Comparison of ENCODE assay signal across 9 cellular contexts in the genomic region with DNA sequence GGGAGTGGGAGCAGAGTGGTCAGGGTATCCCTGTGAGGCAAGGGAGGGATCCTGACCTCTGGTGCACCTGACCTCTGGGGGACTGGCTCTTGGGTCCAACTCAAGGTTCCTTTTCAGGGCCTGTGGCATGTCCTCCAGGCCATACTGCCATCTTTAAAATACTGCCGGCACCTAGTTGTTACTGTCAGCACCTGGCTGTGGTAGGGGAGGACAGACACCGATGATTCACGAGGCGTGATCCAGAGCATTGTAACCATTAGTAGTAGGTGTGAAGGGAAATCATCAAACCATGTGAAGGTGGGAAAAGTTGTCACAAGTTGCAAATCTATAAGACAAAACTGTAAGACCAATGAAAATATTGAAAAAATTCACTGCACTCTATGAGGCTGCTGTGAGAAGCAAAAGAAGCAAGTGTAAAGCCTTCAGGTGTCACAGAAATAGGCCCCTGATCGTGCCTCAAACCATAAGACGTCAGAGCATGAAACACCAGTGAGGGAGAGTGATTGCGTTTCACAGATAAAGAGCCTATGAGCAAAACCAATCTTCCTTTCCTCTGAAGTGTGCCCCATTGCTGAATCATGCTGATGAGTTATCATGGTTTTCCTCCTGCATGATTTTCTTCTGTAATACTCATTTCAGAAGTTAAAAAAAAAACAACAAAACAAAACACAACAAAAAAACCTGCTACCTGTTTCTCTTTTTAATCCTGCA.
DNase-seq lines count a peak whose midpoint lies in the region; ATAC-seq, FAIRE-seq and TF ChIP-seq lines count a peak whose summit lies in the region.
"Had no signal": no experiment of that assay in that cellular context is flagged by ENCODE, and none has a peak within 500 bp of the region (broad histone marks: within the 10 kb centered on the region; RNA-seq: fewer than 3 reads in every experiment).

No MANE protein-coding gene starts in this region.

- no peak for ATAC-seq in GM21447 (IDR thresholded peaks at IDR 0.05; ENCODE audit: unreplicated experiment)

- TF ChIP-seq POLR2A in H54 (IDR thresholded peaks at IDR 0.05; ENCODE audit: low read depth, low read length), result no peak

- peak; percentile 41 for DNase-seq in H54 (ENCODE audit: insufficient read length, low spot score)
- peak; percentile 73 for DNase-seq in activated CD4-positive, alpha-beta T cell treated with anti-CD3 and anti-CD28 coated beads for 48 hours
- DNase-seq in effector memory CD4-positive, alpha-beta T cell, result peak; percentile 42 to 60 (median 54)
- peak; percentile 37 to 54 (median 54) for DNase-seq in stimulated activated CD4-positive, alpha-beta T cell treated with anti-CD3 and anti-CD28 coated beads, TNF-alpha, amount 100 ng/mL, for 24 hours (ENCODE audit: low read depth in 3 of 3)
- DNase-seq in NCI-H69 (lab: John Stamatoyannopoulos, UW), result no peak
- DNase-seq in DMS79 treated with DMSO at 0.1 percent for 48 hours (lab: John Stamatoyannopoulos, UW), result no peak
- DNase-seq in NCI-H2227 (lab: John Stamatoyannopoulos, UW; ENCODE audit: unreplicated experiment), result no peak
- DNase-seq: naive B cell had no signal

- H3K27me3 ChIP-seq in effector memory CD4-positive, alpha-beta T cell (replicated peaks; ENCODE audit: control insufficient read depth, insufficient read depth, low read length, poor library complexity, severe bottlenecking), result no peaks in the 10 kb centered on the region

- no peaks in the 10 kb centered on the region for H3K9me3 ChIP-seq in effector memory CD4-positive, alpha-beta T cell (ENCODE audit: control insufficient read depth, low read length)

- H3K36me3 ChIP-seq in effector memory CD4-positive, alpha-beta T cell (ENCODE audit: control insufficient read depth, insufficient read depth, low read length), result no peaks in the 10 kb centered on the region

- H3K4me3 ChIP-seq in effector memory CD4-positive, alpha-beta T cell (ENCODE audit: insufficient read depth, low read depth, low read length, poor library complexity, severe bottlenecking), result no peak overlapping the region

- H3K4me1 ChIP-seq in effector memory CD4-positive, alpha-beta T cell (ENCODE audit: control insufficient read depth, insufficient read depth, low read length, poor library complexity, severe bottlenecking), result peaks cover 59% of the 10 kb centered on the region

- H3K27ac ChIP-seq in effector memory CD4-positive, alpha-beta T cell (ENCODE audit: insufficient read depth, low read length, poor library complexity, severe bottlenecking), result peak overlapping the region; percentile 71

- FAIRE-seq in H54 (lab: Jason Lieb, UNC), result peak; percentile 87

Comparison
In these comparisons a context has a peak if more than half of its experiments do, and no peak if none do; other contexts are left out.
1. DNase-seq: peak in H54 (single experiment), activated CD4-positive, alpha-beta T cell treated with anti-CD3 and anti-CD28 coated beads for 48 hours (single experiment), effector memory CD4-positive, alpha-beta T cell (3 of 3) and stimulated activated CD4-positive, alpha-beta T cell treated with anti-CD3 and anti-CD28 coated beads, TNF-alpha, amount 100 ng/mL, for 24 hours (3 of 3); none in NCI-H69 (single experiment), DMS79 treated with DMSO at 0.1 percent for 48 hours (single experiment) and NCI-H2227 (single experiment).